ENCODE assay signal across 8 cellular contexts in the genomic region with DNA sequence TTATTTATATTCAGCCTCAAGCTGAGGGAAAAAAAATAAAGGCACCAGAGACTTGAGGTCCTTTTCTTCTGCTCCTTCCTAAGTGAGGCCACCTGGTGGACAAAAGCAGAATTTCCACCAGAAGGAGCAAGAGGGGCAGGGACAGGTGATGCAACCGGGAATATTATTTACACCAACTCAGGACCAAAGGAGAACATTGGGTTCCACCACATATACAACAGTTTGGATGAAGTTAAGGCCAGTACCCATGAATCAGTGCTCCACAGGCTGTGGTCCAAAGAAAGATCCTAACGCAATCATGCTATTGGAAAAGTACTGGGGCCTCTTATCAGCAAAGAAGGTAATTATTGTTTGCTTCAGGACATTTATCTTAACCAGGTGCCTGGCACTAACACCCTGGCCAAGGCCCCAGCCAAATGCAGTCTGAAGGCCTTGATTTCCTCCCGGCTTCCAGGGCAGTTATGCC. TPM values are rescaled to one million over a fixed set of nuclear protein-coding genes. Genes with fewer than 3 reads are reported as not detected.
A peak's percentile ranks its signal among the peaks of the same experiment; 100 is the strongest.
DNase-seq lines count a peak whose midpoint lies in the region; ATAC-seq and TF ChIP-seq lines count a peak whose summit lies in the region.

No MANE protein-coding gene starts in this region.

- peaks cover 45% of the 10 kb centered on the region for H3K4me1 Mint-ChIP-seq in activated T-cell treated with anti-CD3 and anti-CD28 coated beads, Interleukin-2, amount 50 U/mL, for 72 hours (ENCODE audit: low read depth)
- H3K4me1 Mint-ChIP-seq in neural progenitor cell: peaks cover 19% of the 10 kb centered on the region

- H3K27ac ChIP-seq in OCI-LY3 (ENCODE audit: low read length) (no peak overlapping the region), neural progenitor cell (no peak overlapping the region), thyroid gland (peak overlapping the region in 2 of 3 donors; percentile 20 to 99)

- DNase-seq in COLO829 (ENCODE audit: low spot score) (peak; percentile 53), HT1080 (ENCODE audit: low read depth) (peak; percentile 69), fibroblast of pulmonary artery (ENCODE audit: low read depth) (peak; percentile 90), neural progenitor cell (ENCODE audit: low spot score) (peak; percentile 82), thyroid gland (peak; percentile 73 to 78)
- peak; percentile 68 to 80 for DNase-seq in activated T-cell treated with anti-CD3 and anti-CD28 coated beads, Interleukin-2, amount 50 U/mL, for 72 hours

- H3K4me3 Mint-ChIP-seq in activated T-cell treated with anti-CD3 and anti-CD28 coated beads, Interleukin-2, amount 50 U/mL, for 72 hours: peak overlapping the region; percentile 86 to 89
- no peak overlapping the region for H3K4me3 Mint-ChIP-seq in neural progenitor cell

- no peak for TF ChIP-seq POLR2A in thyroid gland (IDR thresholded peaks at IDR 0.05)

- H3K9ac ChIP-seq in OCI-LY3 (ENCODE audit: low read length): no peak overlapping the region; the same call in 1 of the 2 replicates
- no peak overlapping the region for H3K9ac ChIP-seq in neural progenitor cell

- no peaks in the 10 kb centered on the region for H3K9me3 Mint-ChIP-seq in activated T-cell treated with anti-CD3 and anti-CD28 coated beads, Interleukin-2, amount 50 U/mL, for 72 hours
- no peaks in the 10 kb centered on the region for H3K9me3 Mint-ChIP-seq in neural progenitor cell

- H2AFZ ChIP-seq in OCI-LY3 (ENCODE audit: low read depth, low read length) (peak overlapping the region; percentile 54; the same call in 1 of the 2 replicates), neural progenitor cell (replicated peaks) (no peak overlapping the region)

- no peaks in the 10 kb centered on the region for H3K36me3 ChIP-seq in OCI-LY3 (replicated peaks; ENCODE audit: low read depth, low read length)
- H3K36me3 ChIP-seq in neural progenitor cell: no peaks in the 10 kb centered on the region
- peaks cover 7 to 29% of the 10 kb centered on the region in 2 donors for H3K36me3 ChIP-seq in thyroid gland

- peaks cover 6% of the 10 kb centered on the region for H3K27me3 Mint-ChIP-seq in activated T-cell treated with anti-CD3 and anti-CD28 coated beads, Interleukin-2, amount 50 U/mL, for 72 hours (ENCODE audit: low read depth)
- peaks cover 10% of the 10 kb centered on the region for H3K27me3 Mint-ChIP-seq in neural progenitor cell (ENCODE audit: insufficient read depth, low read depth)

- H3K4me3 ChIP-seq in OCI-LY3 (ENCODE audit: low read length) (no peak overlapping the region), fibroblast of pulmonary artery (replicated peaks; ENCODE audit: low read depth, low read length) (no peak overlapping the region), neural progenitor cell (no peak overlapping the region), thyroid gland (replicated peaks in 1 of 3) (no peak overlapping the region)

- peak overlapping the region; percentile 22; the same call in 1 of the 2 replicates for H3K4me2 ChIP-seq in OCI-LY3 (ENCODE audit: low read length)
- no peak overlapping the region for H3K4me2 ChIP-seq in neural progenitor cell

- peak overlapping the region; percentile 85 for H3K27ac Mint-ChIP-seq in activated T-cell treated with anti-CD3 and anti-CD28 coated beads, Interleukin-2, amount 50 U/mL, for 72 hours
- H3K27ac Mint-ChIP-seq in neural progenitor cell: no peak overlapping the region

- WGBS in thyroid gland, 2 donors: 41 to 49% methylated on average over 2 to 3 of the region's 3 CpGs

- H4K20me1 ChIP-seq in OCI-LY3 (ENCODE audit: insufficient read depth, low read length) (no peaks in the 10 kb centered on the region), neural progenitor cell (ENCODE audit: low read depth) (no peaks in the 10 kb centered on the region)

- peaks cover 35% of the 10 kb centered on the region for H3K4me1 ChIP-seq in OCI-LY3 (ENCODE audit: low read length)
- peaks cover 7% of the 10 kb centered on the region for H3K4me1 ChIP-seq in neural progenitor cell
- peaks cover 7 to 21% of the 10 kb centered on the region in 2 donors for H3K4me1 ChIP-seq in thyroid gland

- TF ChIP-seq CTCF in OCI-LY3 (IDR thresholded peaks at IDR 0.05; ENCODE audit: low read depth, low read length) (peak; percentile 60), fibroblast of pulmonary artery (IDR thresholded peaks at IDR 0.05; ENCODE audit: low read length, missing control alignments) (peak; percentile 68), neural progenitor cell (IDR thresholded peaks at IDR 0.05) (peak; percentile 83), thyroid gland (IDR thresholded peaks at IDR 0.05) (peak; percentile 46 to 88 (median 80))

- H3K9me3 ChIP-seq in OCI-LY3 (ENCODE audit: insufficient read depth, low read length) (no peaks in the 10 kb centered on the region), neural progenitor cell (ENCODE audit: low read depth) (no peaks in the 10 kb centered on the region), thyroid gland (no peaks in the 10 kb centered on the region)

- H3F3A ChIP-seq in neural progenitor cell (ENCODE audit: low read depth): no peaks in the 10 kb centered on the region

- ATAC-seq in activated T-cell treated with anti-CD3 and anti-CD28 coated beads, Interleukin-2, amount 50 U/mL, for 72 hours (replicated peaks in 1 of 2): no peak
- no peak for ATAC-seq in HG03175 (IDR thresholded peaks at IDR 0.05; ENCODE audit: unreplicated experiment)

- H3K36me3 Mint-ChIP-seq in activated T-cell treated with anti-CD3 and anti-CD28 coated beads, Interleukin-2, amount 50 U/mL, for 72 hours (ENCODE audit: insufficient read depth in 2 of 2): peaks cover 3 to 11% of the 10 kb centered on the region in 2 donors
- H3K36me3 Mint-ChIP-seq in neural progenitor cell: peaks cover 7% of the 10 kb centered on the region

- 0 out of 2 replicates have a peak, but pooled peaks cover 2% of the 10 kb centered on the region for H3K27me3 ChIP-seq in OCI-LY3 (ENCODE audit: low read depth, low read length)
- peaks cover 7% of the 10 kb centered on the region for H3K27me3 ChIP-seq in neural progenitor cell
- H3K27me3 ChIP-seq in thyroid gland: no peaks in the 10 kb centered on the region

- intact Hi-C loops in thyroid gland (cut with DNase I): loop anchor here (5.0 kb wide), 1 partner anchor 41 kb away; no protein-coding TSS in a partner anchor

- H3K79me2 ChIP-seq in OCI-LY3 (ENCODE audit: low read length) (no peaks in the 10 kb centered on the region), neural progenitor cell (ENCODE audit: low read depth) (no peaks in the 10 kb centered on the region)

RNA-seq across cellular contexts. Expression of gene TSC22D3, which starts 57.4 kb away (rescaled TPM):
- total RNA-seq in HT1080 (2014; rRNA removed; shearing (Covaris generic)): 5.4 and 8.8 TPM in 2 replicates
- 12.3 and 12.4 TPM in 2 replicates for polyA plus RNA-seq in HT1080 (2015; cell fraction: cytosol; rRNA removed)
- 24.7 and 28.4 TPM in 2 replicates for polyA plus RNA-seq in HT1080 (2015; cell fraction: nucleus; rRNA removed)
- total RNA-seq in activated T-cell treated with anti-CD3 and anti-CD28 coated beads, Interleukin-2, amount 50 U/mL, for 72 hours: 10 to 100 TPM; 79.1 to 88.1 TPM
- 44.9 and 51.0 TPM in 2 replicates for total RNA-seq in neural progenitor cell (ENCODE audit: low replicate concordance)
- total RNA-seq in thyroid gland: 100 to 1,000 TPM; 268 to 504 (median 383) TPM

RNA-seq across cellular contexts. Expression of gene NCBP2L, which starts 59.3 kb away (rescaled TPM):
- total RNA-seq in HT1080 (2014; rRNA removed; shearing (Covaris generic)): not detected in 2 replicates
- polyA plus RNA-seq in HT1080 (2015; cell fraction: cytosol; rRNA removed): not detected in 2 replicates
- polyA plus RNA-seq in HT1080 (2015; cell fraction: nucleus; rRNA removed): not detected in 2 replicates
- not detected for total RNA-seq in activated T-cell treated with anti-CD3 and anti-CD28 coated beads, Interleukin-2, amount 50 U/mL, for 72 hours
- total RNA-seq in neural progenitor cell (ENCODE audit: low replicate concordance): not detected in 2 replicates
- total RNA-seq in thyroid gland: not detected

Comparison
In these comparisons a context has a peak if more than half of its experiments do, and no peak if none do; other contexts are left out.
1. H3K27ac ChIP-seq: peak in thyroid gland (2 of 3); none in OCI-LY3 (single experiment) and neural progenitor cell (single experiment).
2. Peak in every context shown above with its lines, with median percentiles within 50 percentile points of each other: DNase-seq and CTCF ChIP-seq.